Comparison of ENCODE assay signal across 16 cellular contexts in the genomic region with DNA sequence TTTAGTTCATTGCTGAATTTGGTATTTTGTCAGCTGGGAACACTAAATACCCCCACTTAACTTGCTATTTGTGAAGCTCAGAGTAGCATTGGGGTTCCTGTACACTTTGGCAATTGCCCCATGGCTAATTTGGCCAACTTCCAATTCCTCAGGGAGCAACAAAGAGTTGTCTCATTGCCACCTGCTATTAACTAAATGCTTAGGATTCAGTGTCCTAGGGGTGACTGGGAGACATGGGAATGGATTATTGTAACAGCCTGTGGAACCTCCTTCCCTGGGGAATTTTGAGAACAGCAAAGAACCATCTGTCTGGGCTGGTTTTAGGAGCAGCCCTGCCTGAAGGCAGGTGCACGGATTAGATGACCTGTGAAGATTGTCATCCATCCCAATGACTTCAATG.
DNase-seq lines count a peak whose midpoint lies in the region; ATAC-seq and TF ChIP-seq lines count a peak whose summit lies in the region.
"Had no signal": no experiment of that assay in that cellular context is flagged by ENCODE, and none has a peak within 500 bp of the region (broad histone marks: within the 10 kb centered on the region; RNA-seq: fewer than 3 reads in every experiment).

No MANE protein-coding gene starts in this region.

- ATAC-seq in GM18858 (IDR thresholded peaks at IDR 0.05; ENCODE audit: unreplicated experiment) (no peak), GM21528 (IDR thresholded peaks at IDR 0.05; ENCODE audit: low FRiP score, unreplicated experiment) (no peak), GM21723 (IDR thresholded peaks at IDR 0.05; ENCODE audit: unreplicated experiment) (no peak)
- ATAC-seq: left lung; stimulated activated naive B cell treated with anti-CD40 and anti-IgM and Interleukin-4, amounts not matched to agents 10 μg/mL and 1 μg/mL and 100 μg/mL, for 72 hours had no signal

- peaks cover 21% of the 10 kb centered on the region for H3K36me3 Mint-ChIP-seq in Caco-2 (ENCODE audit: insufficient read depth, unreplicated experiment)

- H3K27ac Mint-ChIP-seq in Caco-2 (ENCODE audit: unreplicated experiment): no peak overlapping the region
- H3K27ac Mint-ChIP-seq: activated T-helper 2 cell treated with anti-CD3 and anti-CD28 coated beads, Interferon-gamma antibody, Interleukin-2, Interleukin-4, amounts not matched to agents 10 μg/mL and 5 μg/mL and 100 μg/mL, durations not matched to agents 14 hours and 24 hours and 36 hours; B cell; stimulated activated naive B cell treated with anti-CD40 and anti-IgM and Interleukin-4, amounts not matched to agents 10 μg/mL and 1 μg/mL and 100 μg/mL, for 72 hours had no signal

- H3K4me1 ChIP-seq in HEK293 (ENCODE audit: control insufficient read depth, insufficient read depth, low read length) (0 out of 2 replicates have a peak, but pooled peaks cover 2% of the 10 kb centered on the region), Caco-2 (peaks cover 17% of the 10 kb centered on the region)

- no peaks in the 10 kb centered on the region for H3K36me3 ChIP-seq in HEK293 (ENCODE audit: control insufficient read depth in 2 of 2, insufficient read depth in 1 of 2, low read length in 2 of 2)
- H3K36me3 ChIP-seq in Caco-2 (ENCODE audit: control insufficient read depth, insufficient read depth, low read length): no peaks in the 10 kb centered on the region
- H3K36me3 ChIP-seq: heart right ventricle, left lung, ovary had no signal

- H3K4me3 ChIP-seq in HEK293 (ENCODE audit: low read depth, low read length) (no peak overlapping the region), Caco-2 (ENCODE audit: low read depth, low read length) (no peak overlapping the region)
- H3K4me3 ChIP-seq: heart right ventricle, left lung, ovary had no signal

- H3K27me3 ChIP-seq in Caco-2 (replicated peaks; ENCODE audit: control insufficient read depth, insufficient read depth, low read length): no peaks in the 10 kb centered on the region
- H3K27me3 ChIP-seq: heart right ventricle, left lung, ovary had no signal

- TF ChIP-seq CTCF in HEK293 (tag by site-specific recombination; IDR thresholded peaks at IDR 0.05) (no peak), Caco-2 (IDR thresholded peaks at IDR 0.05; ENCODE audit: insufficient read depth in 1 of 2, low read depth in 1 of 2, low read length in 1 of 2, severe bottlenecking in 1 of 2, unreplicated experiment in 1 of 2) (no peak)

- POLR2A ChIA-PET in HEK293 (lab: Yijun Ruan, JAX) (no interaction called here), Caco-2 (lab: Charles Lee) (no interaction called here)

- no peaks in the 10 kb centered on the region for H3K27me3 Mint-ChIP-seq in Caco-2 (ENCODE audit: insufficient read depth, unreplicated experiment)
- H3K27me3 Mint-ChIP-seq: B cell; stimulated activated naive B cell treated with anti-CD40 and anti-IgM and Interleukin-4, amounts not matched to agents 10 μg/mL and 1 μg/mL and 100 μg/mL, for 72 hours had no signal

- no peaks in the 10 kb centered on the region for H3K9me3 Mint-ChIP-seq in Caco-2 (ENCODE audit: unreplicated experiment)
- H3K9me3 Mint-ChIP-seq: activated T-helper 2 cell treated with anti-CD3 and anti-CD28 coated beads, Interferon-gamma antibody, Interleukin-2, Interleukin-4, amounts not matched to agents 10 μg/mL and 5 μg/mL and 100 μg/mL, durations not matched to agents 14 hours and 24 hours and 36 hours had no signal

- no peak overlapping the region for H3K4me3 Mint-ChIP-seq in Caco-2 (ENCODE audit: unreplicated experiment)
- H3K4me3 Mint-ChIP-seq: B cell; stimulated activated naive B cell treated with anti-CD40 and anti-IgM and Interleukin-4, amounts not matched to agents 10 μg/mL and 1 μg/mL and 100 μg/mL, for 72 hours had no signal

- peaks cover 18% of the 10 kb centered on the region for H3K4me1 Mint-ChIP-seq in Caco-2 (ENCODE audit: low read depth, unreplicated experiment)

- peak; percentile 22 for DNase-seq in Ammon's horn (ENCODE audit: low spot score)
- DNase-seq in NCI-H446 treated with DMSO at 0.1 percent for 48 hours (lab: John Stamatoyannopoulos, UW): peak; percentile 40
- peak; percentile 8 for DNase-seq in globus pallidus (ENCODE audit: low spot score)
- DNase-seq in Caco-2: no peak
- DNase-seq: left lung; OCI-M1; stimulated activated naive B cell treated with anti-CD40 and anti-IgM and Interleukin-4, amounts not matched to agents 10 μg/mL and 1 μg/mL and 100 μg/mL, for 72 hours; T-helper 1 cell had no signal

- H3K9me3 ChIP-seq in HEK293 (ENCODE audit: control insufficient read depth, insufficient read depth, low read depth, low read length) (no peaks in the 10 kb centered on the region), Caco-2 (no peaks in the 10 kb centered on the region)
- H3K9me3 ChIP-seq: heart right ventricle, left lung, ovary had no signal

- intact Hi-C loops in Caco-2 (cut with micrococcal nuclease; ENCODE audit: unreplicated experiment): no loop called here

- CTCF ChIA-PET in HEK293 (lab: Yijun Ruan, JAX): no interaction called here
- CTCF ChIA-PET in Caco-2 (lab: Charles Lee): no interaction called here

- H3K27ac ChIP-seq in HEK293 (ENCODE audit: extremely low read depth, low read depth, low read length): no peak overlapping the region
- H3K27ac ChIP-seq: heart right ventricle, left lung, ovary had no signal

- BruUV-seq in Caco-2 (replicated peaks; lab: Mats Ljungman, UMichigan): no TSS peak

TF ChIP-seq in HEK293, 187 proteins besides CTCF, POLR2A, EP300 and RAD21:
- TF ChIP-seq ZIC2 (tag by site-specific recombination; IDR thresholded peaks at IDR 0.05) (0 out of 2 replicates have a peak, but pooled peaks have one; percentile 8), ZNF596 (tag by site-specific recombination; IDR thresholded peaks at IDR 0.05) (no peak), ZNF341 (tag by site-specific recombination; IDR thresholded peaks at IDR 0.05; ENCODE audit: low read depth) (peak; percentile 83)
- TF ChIP-seq, protein P1, sequence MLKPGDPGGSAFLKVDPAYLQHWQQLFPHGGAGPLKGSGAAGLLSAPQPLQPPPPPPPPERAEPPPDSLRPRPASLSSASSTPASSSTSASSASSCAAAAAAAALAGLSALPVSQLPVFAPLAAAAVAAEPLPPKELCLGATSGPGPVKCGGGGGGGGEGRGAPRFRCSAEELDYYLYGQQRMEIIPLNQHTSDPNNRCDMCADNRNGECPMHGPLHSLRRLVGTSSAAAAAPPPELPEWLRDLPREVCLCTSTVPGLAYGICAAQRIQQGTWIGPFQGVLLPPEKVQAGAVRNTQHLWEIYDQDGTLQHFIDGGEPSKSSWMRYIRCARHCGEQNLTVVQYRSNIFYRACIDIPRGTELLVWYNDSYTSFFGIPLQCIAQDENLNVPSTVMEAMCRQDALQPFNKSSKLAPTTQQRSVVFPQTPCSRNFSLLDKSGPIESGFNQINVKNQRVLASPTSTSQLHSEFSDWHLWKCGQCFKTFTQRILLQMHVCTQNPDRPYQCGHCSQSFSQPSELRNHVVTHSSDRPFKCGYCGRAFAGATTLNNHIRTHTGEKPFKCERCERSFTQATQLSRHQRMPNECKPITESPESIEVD (tag by site-specific recombination; IDR thresholded peaks at IDR 0.05): 0 out of 2 replicates have a peak, but pooled peaks have one; percentile 13
- TF ChIP-seq, protein P2, sequence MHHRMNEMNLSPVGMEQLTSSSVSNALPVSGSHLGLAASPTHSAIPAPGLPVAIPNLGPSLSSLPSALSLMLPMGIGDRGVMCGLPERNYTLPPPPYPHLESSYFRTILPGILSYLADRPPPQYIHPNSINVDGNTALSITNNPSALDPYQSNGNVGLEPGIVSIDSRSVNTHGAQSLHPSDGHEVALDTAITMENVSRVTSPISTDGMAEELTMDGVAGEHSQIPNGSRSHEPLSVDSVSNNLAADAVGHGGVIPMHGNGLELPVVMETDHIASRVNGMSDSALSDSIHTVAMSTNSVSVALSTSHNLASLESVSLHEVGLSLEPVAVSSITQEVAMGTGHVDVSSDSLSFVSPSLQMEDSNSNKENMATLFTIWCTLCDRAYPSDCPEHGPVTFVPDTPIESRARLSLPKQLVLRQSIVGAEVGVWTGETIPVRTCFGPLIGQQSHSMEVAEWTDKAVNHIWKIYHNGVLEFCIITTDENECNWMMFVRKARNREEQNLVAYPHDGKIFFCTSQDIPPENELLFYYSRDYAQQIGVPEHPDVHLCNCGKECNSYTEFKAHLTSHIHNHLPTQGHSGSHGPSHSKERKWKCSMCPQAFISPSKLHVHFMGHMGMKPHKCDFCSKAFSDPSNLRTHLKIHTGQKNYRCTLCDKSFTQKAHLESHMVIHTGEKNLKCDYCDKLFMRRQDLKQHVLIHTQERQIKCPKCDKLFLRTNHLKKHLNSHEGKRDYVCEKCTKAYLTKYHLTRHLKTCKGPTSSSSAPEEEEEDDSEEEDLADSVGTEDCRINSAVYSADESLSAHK (tag by site-specific recombination; IDR thresholded peaks at IDR 0.05): no peak
TF ChIP-seq in HEK293: peak in this region for 3.

Comparison
In these comparisons a context has a peak if more than half of its experiments do, and no peak if none do; other contexts are left out.
1. DNase-seq: peak in Ammon's horn (single experiment), NCI-H446 treated with DMSO at 0.1 percent for 48 hours (single experiment) and globus pallidus (single experiment); none in Caco-2 (0 of 2).